Comparison of ENCODE assay signal across 1 cellular context in genomic region chr10:97196213-97197029, GRCh38.
TF ChIP-seq lines count a peak whose summit lies in the region.

No MANE protein-coding gene starts in this region.

TF ChIP-seq in H1, 55 proteins besides CTCF, POLR2A, EP300 and RAD21 (continued from another document):
- TF ChIP-seq SUZ12 (IDR thresholded peaks at IDR 0.05; ENCODE audit: low read length) (peak; percentile 38; the same call in 1 of the 2 replicates), TBP (IDR thresholded peaks at IDR 0.05; ENCODE audit: low read depth, low read length) (no peak), BACH1 (IDR thresholded peaks at IDR 0.05; ENCODE audit: low read length) (no peak), CEBPB (IDR thresholded peaks at IDR 0.05; ENCODE audit: low read depth, low read length) (no peak), YY1 (IDR thresholded peaks at IDR 0.05; ENCODE audit: low read depth, low read length) (peak; percentile 59; the same call in 1 of the 2 replicates), ZNF274 (IDR thresholded peaks at IDR 0.05; ENCODE audit: borderline replicate concordance, extremely low read depth, low read length) (no peak)
